29 cellular contexts compared by ENCODE assay signal in the genomic region with DNA sequence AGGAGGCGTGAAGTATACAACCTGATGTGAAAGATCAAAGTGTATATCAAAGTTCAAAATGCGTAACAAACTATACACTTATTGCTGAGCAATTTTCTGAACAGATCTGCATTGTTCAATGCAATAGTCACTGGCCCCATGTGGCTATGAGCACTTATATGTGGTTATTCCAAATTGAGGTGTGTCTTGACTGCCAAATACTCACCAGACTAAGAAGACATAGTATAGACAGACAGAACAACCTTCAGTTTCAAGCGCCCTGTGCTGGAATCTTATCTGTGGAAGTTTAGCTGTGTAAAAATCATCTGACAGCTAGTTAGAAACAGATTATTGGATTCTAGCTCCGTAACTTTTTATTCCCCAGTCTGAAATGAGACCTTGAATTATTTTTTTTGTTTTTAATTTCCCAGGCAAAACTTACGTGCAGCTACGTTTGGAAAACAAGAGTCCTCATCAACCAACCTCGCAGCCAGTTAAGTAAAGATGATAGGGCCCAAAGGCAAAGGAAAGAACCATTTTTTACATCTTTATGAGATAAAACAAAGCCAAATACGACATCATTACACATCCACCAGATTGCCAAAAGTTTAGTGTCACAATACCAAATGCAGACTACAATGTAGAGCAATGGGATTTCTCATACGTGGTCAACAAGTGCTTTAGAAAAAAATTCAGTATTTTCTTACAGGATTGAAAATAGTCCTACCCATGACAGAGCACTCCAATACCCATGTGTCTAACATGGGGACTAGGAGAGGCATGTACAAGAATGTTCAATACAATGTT. TPM values are rescaled to one million over a fixed set of nuclear protein-coding genes. Genes with fewer than 3 reads are reported as not detected.
DNase-seq lines count a peak whose midpoint lies in the region; ATAC-seq, FAIRE-seq and TF ChIP-seq lines count a peak whose summit lies in the region.
"Had no signal": no experiment of that assay in that cellular context is flagged by ENCODE, and none has a peak within 500 bp of the region (broad histone marks: within the 10 kb centered on the region; RNA-seq: fewer than 3 reads in every experiment).

No MANE protein-coding gene starts in this region.

- H2AFZ ChIP-seq in HepG2 (ENCODE audit: low read length) (no peak overlapping the region), astrocyte (ENCODE audit: low read depth, low read length) (no peak overlapping the region)

- no peak for TF ChIP-seq RAD21 in HepG2 (CRISPR knock-in tag; IDR thresholded peaks at IDR 0.05)

- H3K4me3 ChIP-seq in HepG2 (replicated peaks in 1 of 3; ENCODE audit: insufficient read depth in 1 of 3, low read depth in 2 of 3, low read length in 3 of 3), result no peak overlapping the region
- H3K4me3 ChIP-seq in right lobe of liver, result no peak overlapping the region
- H3K4me3 ChIP-seq in astrocyte (ENCODE audit: insufficient read depth, low read depth, low read length), result no peak overlapping the region
- no peak overlapping the region for H3K4me3 ChIP-seq in fibroblast of mammary gland (ENCODE audit: control insufficient read depth, low read depth, low read length)
- no peak overlapping the region for H3K4me3 ChIP-seq in small intestine (ENCODE audit: low read depth in 1 of 2, low read length in 2 of 2)
- H3K4me3 ChIP-seq: A549, esophagus squamous epithelium, SK-N-MC, upper lobe of left lung had no signal

- H3K27me3 ChIP-seq in HepG2 (ENCODE audit: control insufficient read depth in 1 of 2, insufficient read depth in 2 of 2, low read length in 2 of 2) (peaks cover 0 to 7% of the 10 kb centered on the region in 2 experiments; a peak in 2 of 5 replicates), right lobe of liver (no peaks in the 10 kb centered on the region), astrocyte (ENCODE audit: insufficient read depth, low read length) (no peaks in the 10 kb centered on the region), small intestine (ENCODE audit: control insufficient read depth in 2 of 2, insufficient read depth in 2 of 2, low read length in 2 of 2) (no peaks in the 10 kb centered on the region)
- H3K27me3 ChIP-seq: esophagus squamous epithelium, upper lobe of left lung had no signal

- intact Hi-C loops in HepG2 (cut with micrococcal nuclease; ENCODE audit: unreplicated experiment), result no loop called here
- intact Hi-C loops in right lobe of liver (cut with DNase I), result no loop called here

- CTCF ChIA-PET in HepG2 (lab: Yijun Ruan, JAX; ENCODE audit: low intra/inter-chr PET ratio, low total read pairs), result no interaction called here

- H3K27ac ChIP-seq in HepG2 (ENCODE audit: extremely low read length, insufficient read depth, low read length) (no peak overlapping the region), right lobe of liver (no peak overlapping the region), astrocyte (ENCODE audit: low read depth, low read length) (no peak overlapping the region), small intestine (ENCODE audit: low read depth in 1 of 2, low read length in 1 of 2) (no peak overlapping the region)
- H3K27ac ChIP-seq: A549, esophagus squamous epithelium, RWPE1, SK-N-MC, upper lobe of left lung, VCaP had no signal

- H4K20me1 ChIP-seq in HepG2 (ENCODE audit: insufficient read depth, low read length) (no peaks in the 10 kb centered on the region), astrocyte (ENCODE audit: insufficient read depth, low read length) (peaks cover 16% of the 10 kb centered on the region)

- peaks cover 6% of the 10 kb centered on the region for H3K9me3 Mint-ChIP-seq in astrocyte (ENCODE audit: unreplicated experiment)

- TF ChIP-seq POLR2A in HepG2 (IDR thresholded peaks at IDR 0.05; ENCODE audit: insufficient read depth in 1 of 2, low read depth in 2 of 2, low read length in 2 of 2) (no peak), right lobe of liver (IDR thresholded peaks at IDR 0.05) (no peak)

- BruUV-seq in HepG2 (replicated peaks; lab: Mats Ljungman, UMichigan), result no TSS peak

- no peaks in the 10 kb centered on the region for H3K27me3 Mint-ChIP-seq in astrocyte (ENCODE audit: low read depth, unreplicated experiment)
- H3K27me3 Mint-ChIP-seq: stimulated activated memory B cell treated with anti-CD40 and anti-IgM and Interleukin-4, amounts not matched to agents 10 μg/mL and 1 μg/mL and 100 μg/mL, for 72 hours; T-helper 17 cell had no signal

- no peaks in the 10 kb centered on the region for H3K36me3 ChIP-seq in HepG2 (replicated peaks in 1 of 2; ENCODE audit: control insufficient read depth in 1 of 2, insufficient read depth in 2 of 2, low read length in 2 of 2)
- no peaks in the 10 kb centered on the region for H3K36me3 ChIP-seq in right lobe of liver
- no peaks in the 10 kb centered on the region for H3K36me3 ChIP-seq in astrocyte (ENCODE audit: insufficient read depth, low read length)
- no peaks in the 10 kb centered on the region for H3K36me3 ChIP-seq in small intestine (ENCODE audit: control insufficient read depth in 2 of 2, insufficient read depth in 2 of 2, low read length in 2 of 2)
- H3K36me3 ChIP-seq: esophagus squamous epithelium, upper lobe of left lung had no signal

- H3K4me2 ChIP-seq in HepG2 (ENCODE audit: low read depth, low read length), result no peak overlapping the region
- peak overlapping the region; percentile 29 for H3K4me2 ChIP-seq in astrocyte (ENCODE audit: low read length)
- H3K4me2 ChIP-seq: A549 had no signal

- TF ChIP-seq CTCF in HepG2 (CRISPR knock-in tag; IDR thresholded peaks at IDR 0.05) (no peak), right lobe of liver (IDR thresholded peaks at IDR 0.05) (no peak), astrocyte (IDR thresholded peaks at IDR 0.05; ENCODE audit: insufficient read depth, low read depth, low read length) (no peak), fibroblast of mammary gland (conservative IDR thresholded peaks at IDR 0.05; ENCODE audit: control insufficient read depth, insufficient read depth, low read depth, low read length) (no peak)

- 24% methylated on average over 9 of the region's 9 CpGs for WGBS in HepG2 (ENCODE audit: low lambda C conversion rate)
- WGBS in right lobe of liver (ENCODE audit: insufficient coverage, low coverage, low lambda C conversion rate, missing lambda C conversion rate), result 49% methylated on average over 9 of the region's 9 CpGs
- 44 to 71% (median 61%) methylated on average over 9 of the region's 9 CpGs for WGBS in small intestine, 3 donors

- H3K27ac Mint-ChIP-seq in astrocyte (ENCODE audit: unreplicated experiment), result peak overlapping the region; percentile 7
- H3K27ac Mint-ChIP-seq: IgD-negative memory B cell; nephron; stimulated activated memory B cell treated with anti-CD40 and anti-IgM and Interleukin-4, amounts not matched to agents 10 μg/mL and 1 μg/mL and 100 μg/mL, for 72 hours; T-helper 17 cell had no signal

- DNase-seq in HepG2 (ENCODE audit: low spot score), result peak; percentile 5
- DNase-seq in right lobe of liver, result no peak
- DNase-seq in astrocyte (ENCODE audit: low read depth), result peak; percentile 64
- DNase-seq in fibroblast of mammary gland (ENCODE audit: low read depth), result peak; percentile 53
- peak; percentile 19 for DNase-seq in small intestine
- no peak for DNase-seq in epidermal melanocyte (ENCODE audit: insufficient read length, low spot score)
- no peak for DNase-seq in Kasumi-1 (lab: John Stamatoyannopoulos, UW)
- DNase-seq: activated CD4-positive, alpha-beta T cell treated with anti-CD3 and anti-CD28 coated beads for 48 hours; activated CD8-positive, alpha-beta memory T cell treated with anti-CD3 and anti-CD28 coated beads for 24 hours; activated effector memory CD4-positive, alpha-beta T cell treated with anti-CD3 and anti-CD28 coated beads, Interleukin-2, amount 50 U/mL, for 16 hours; DMS153; esophagus squamous epithelium; islet precursor cell; NCI-H2029 treated with DMSO at 0.1 percent for 48 hours; NCI-H226; right cardiac atrium; stimulated activated CD4-positive, alpha-beta T cell treated with anti-CD3 and anti-CD28 coated beads, Interleukin-4, amount 100 ng/mL, for 24 hours; substantia nigra; T-helper 17 cell; upper lobe of left lung had no signal

- in situ Hi-C loops in HepG2 (cut with HindIII; ENCODE audit: extremely low pct_ligation_motif_present, low pct_unique_long_range_greater_than_20kb), result no loop called here

- H3K4me1 Mint-ChIP-seq in astrocyte (ENCODE audit: low read depth, unreplicated experiment), result peaks cover 15% of the 10 kb centered on the region
- H3K4me1 Mint-ChIP-seq: IgD-negative memory B cell; nephron; stimulated activated memory B cell treated with anti-CD40 and anti-IgM and Interleukin-4, amounts not matched to agents 10 μg/mL and 1 μg/mL and 100 μg/mL, for 72 hours; T-helper 17 cell had no signal

- TF ChIP-seq EP300 in HepG2 (IDR thresholded peaks at IDR 0.05; ENCODE audit: low read depth in 2 of 2, low read length in 2 of 2) (no peak), HepG2 (CRISPR knock-in tag; IDR thresholded peaks at IDR 0.05; ENCODE audit: borderline replicate concordance) (no peak)

- H3K9me3 ChIP-seq in HepG2 (ENCODE audit: low read length) (no peaks in the 10 kb centered on the region), right lobe of liver (no peaks in the 10 kb centered on the region), astrocyte (ENCODE audit: insufficient read depth, low read depth, low read length) (no peaks in the 10 kb centered on the region), small intestine (ENCODE audit: control insufficient read depth, low read depth) (no peaks in the 10 kb centered on the region)
- H3K9me3 ChIP-seq: A549, esophagus squamous epithelium, upper lobe of left lung had no signal

- peaks cover 9% of the 10 kb centered on the region for H3K36me3 Mint-ChIP-seq in astrocyte (ENCODE audit: low read depth, unreplicated experiment)
- H3K36me3 Mint-ChIP-seq: IgD-negative memory B cell; stimulated activated memory B cell treated with anti-CD40 and anti-IgM and Interleukin-4, amounts not matched to agents 10 μg/mL and 1 μg/mL and 100 μg/mL, for 72 hours had no signal

- POLR2A ChIA-PET in HepG2 (lab: Yijun Ruan, JAX), result no interaction called here

- FAIRE-seq in HepG2 (lab: Jason Lieb, UNC) (no peak), astrocyte (lab: Jason Lieb, UNC) (no peak), small intestine (lab: Jason Lieb, UNC) (no peak)
- FAIRE-seq: A549, H1 had no signal

- ATAC-seq in HepG2 (no peak), right lobe of liver (no peak), HG03135 (IDR thresholded peaks at IDR 0.05; ENCODE audit: unreplicated experiment) (no peak)
- ATAC-seq: A549; right cardiac atrium; stimulated activated memory B cell treated with anti-CD40 and anti-IgM and Interleukin-4, amounts not matched to agents 10 μg/mL and 1 μg/mL and 100 μg/mL, for 72 hours; T-helper 17 cell had no signal

- no peaks in the 10 kb centered on the region for H3K79me2 ChIP-seq in HepG2 (ENCODE audit: insufficient read depth, low read length)
- peaks cover 58% of the 10 kb centered on the region for H3K79me2 ChIP-seq in astrocyte (ENCODE audit: insufficient read depth, low read length)

- H3K9ac ChIP-seq in HepG2 (ENCODE audit: insufficient read depth, low read depth, low read length) (no peak overlapping the region), astrocyte (ENCODE audit: low read length) (no peak overlapping the region)

- no peak overlapping the region for H3K4me3 Mint-ChIP-seq in astrocyte (ENCODE audit: unreplicated experiment)
- H3K4me3 Mint-ChIP-seq: IgD-negative memory B cell; nephron; stimulated activated memory B cell treated with anti-CD40 and anti-IgM and Interleukin-4, amounts not matched to agents 10 μg/mL and 1 μg/mL and 100 μg/mL, for 72 hours; T-helper 17 cell had no signal

- peaks cover 13% of the 10 kb centered on the region for H3K4me1 ChIP-seq in HepG2 (ENCODE audit: insufficient read depth, low read length)
- H3K4me1 ChIP-seq in right lobe of liver, result no peaks in the 10 kb centered on the region
- no peaks in the 10 kb centered on the region for H3K4me1 ChIP-seq in astrocyte (ENCODE audit: insufficient read depth, low read length)
- no peaks in the 10 kb centered on the region for H3K4me1 ChIP-seq in small intestine (ENCODE audit: control insufficient read depth in 2 of 2, insufficient read depth in 1 of 2, low read depth in 1 of 2, low read length in 1 of 2)
- H3K4me1 ChIP-seq: A549, esophagus squamous epithelium, upper lobe of left lung had no signal

RNA-seq across cellular contexts. Expression of a gene that starts 37.2 kb away (rescaled TPM):
- total RNA-seq in HepG2 (2016; rRNA removed; fragmentation: Illumina TruSeq; extraction: Trizol) (0.11 TPM in 2 replicates), right lobe of liver (1 to 10 TPM in 4 of 6 experiments, under 1 TPM in 2; 0.50 to 1.9 (median 1.5) TPM), astrocyte (54.6 and 58.0 TPM in 2 replicates)
- 0.20 and 0.71 TPM in 2 replicates for total RNA-seq in HepG2 (2016; cell fraction: cytosol; rRNA removed; fragmentation: Illumina TruSeq; extraction: Trizol; ENCODE audit: low read depth)
- total RNA-seq in HepG2 (2016; cell fraction: insoluble cytoplasmic fraction; rRNA removed; fragmentation: Illumina TruSeq; extraction: Trizol), result 0.22 and 0.40 TPM in 2 replicates
- 0.17 and 0.34 TPM in 2 replicates for total RNA-seq in HepG2 (2016; cell fraction: membrane; rRNA removed; fragmentation: Illumina TruSeq; extraction: Trizol)
- 0.09 and 0.31 TPM in 2 replicates for total RNA-seq in HepG2 (2016; cell fraction: nucleus; rRNA removed; fragmentation: Illumina TruSeq; extraction: Trizol)
- polyA plus RNA-seq in HepG2 (2011; rRNA removed) (0.09 and 0.36 TPM in 2 replicates), small intestine (1 to 10 TPM; 1.4 to 3.2 (median 1.8) TPM)
- 0.01 TPM in 1 of 2 replicates, not detected in the other for polyA plus RNA-seq in HepG2 (2011; cell fraction: cytosol; rRNA removed)
- 0.24 TPM in 1 of 2 replicates, not detected in the other for polyA plus RNA-seq in HepG2 (2011; cell fraction: nucleus; rRNA removed)
- not detected in 2 replicates for polyA plus RNA-seq in HepG2 (2012)
- polyA plus RNA-seq in HepG2 (2016; cell fraction: cytosol; fragmentation: Illumina TruSeq; extraction: Trizol; ENCODE audit: low read depth), result 0.19 and 0.32 TPM in 2 replicates
- 0.08 TPM in 1 of 2 replicates, not detected in the other for polyA plus RNA-seq in HepG2 (2016; cell fraction: insoluble cytoplasmic fraction; fragmentation: Illumina TruSeq; extraction: Trizol; ENCODE audit: low read depth)
- polyA plus RNA-seq in HepG2 (2016; cell fraction: membrane; fragmentation: Illumina TruSeq; extraction: Trizol; ENCODE audit: low read depth), result 0.24 and 0.25 TPM in 2 replicates
- polyA plus RNA-seq in HepG2 (2016; cell fraction: nucleus; fragmentation: Illumina TruSeq; extraction: Trizol; ENCODE audit: insufficient read depth, low read depth), result not detected in 2 replicates
- polyA minus RNA-seq in HepG2 (2011; rRNA and poly(A)+ RNA removed; ENCODE audit: low replicate concordance), result 0.84 and 7.1 TPM in 2 replicates
- not detected in 2 replicates for polyA minus RNA-seq in HepG2 (2011; cell fraction: cytosol; rRNA and poly(A)+ RNA removed)
- polyA minus RNA-seq in HepG2 (2011; cell fraction: nucleus; rRNA and poly(A)+ RNA removed), result 0.37 and 0.39 TPM in 2 replicates
- polyA plus RNA-seq: IgD-negative memory B cell had no signal

Comparison
In these comparisons a context has a peak if more than half of its experiments do, and no peak if none do; other contexts are left out.
1. DNase-seq: peak in HepG2 (single experiment), astrocyte (single experiment), fibroblast of mammary gland (single experiment) and small intestine (single experiment); none in right lobe of liver (0 of 3), epidermal melanocyte (single experiment) and Kasumi-1 (0 of 2).
2. RNA of a gene that starts 37.2 kb away (total RNA-seq): 54.6 to 58.0 TPM in astrocyte; 0.50 to 1.9 TPM in right lobe of liver and 0.09 to 0.71 TPM in HepG2; every median in the first group is over 10 times any median in the second.